9 cellular contexts compared by ENCODE assay signal in genomic region chr19:18379803-18380747, GRCh38. TPM values are rescaled to one million over a fixed set of nuclear protein-coding genes. Genes with fewer than 3 reads are reported as not detected.
DNase-seq lines count a peak whose midpoint lies in the region; TF ChIP-seq lines count a peak whose summit lies in the region.
"Had no signal": no experiment of that assay in that cellular context is flagged by ENCODE, and none has a peak within 500 bp of the region (broad histone marks: within the 10 kb centered on the region; RNA-seq: fewer than 3 reads in every experiment).

No MANE protein-coding gene starts in this region.

- TF ChIP-seq CTCF in cardiac fibroblast (IDR thresholded peaks at IDR 0.05; ENCODE audit: low read depth, low read length), result no peak

- no peak overlapping the region for H3K27ac Mint-ChIP-seq in activated naive CD8-positive, alpha-beta T cell treated with anti-CD3 and anti-CD28 coated beads for 36 hours
- H3K27ac Mint-ChIP-seq in activated T-helper 1 cell treated with anti-CD3 and anti-CD28 coated beads, Interleukin-12 subunit alpha, Interleukin-12 subunit beta, Interleukin-2, Interleukin-4 antibody, amounts not matched to agents 30 ng/mL and 10 ng/mL and 1 ng/mL, durations not matched to agents 14 hours and 24 hours and 36 hours, result no peak overlapping the region
- H3K27ac Mint-ChIP-seq: activated B cell treated with CpG ODN at 0.5 μM for 24 hours had no signal

- H3K4me1 ChIP-seq in mesodermal cell (ENCODE audit: control insufficient read depth, insufficient read depth, low read length, poor library complexity, severe bottlenecking), result peaks cover 18% of the 10 kb centered on the region

- H3K4me3 Mint-ChIP-seq in activated naive CD8-positive, alpha-beta T cell treated with anti-CD3 and anti-CD28 coated beads for 36 hours, result no peak overlapping the region
- H3K4me3 Mint-ChIP-seq in activated T-helper 1 cell treated with anti-CD3 and anti-CD28 coated beads, Interleukin-12 subunit alpha, Interleukin-12 subunit beta, Interleukin-2, Interleukin-4 antibody, amounts not matched to agents 30 ng/mL and 10 ng/mL and 1 ng/mL, durations not matched to agents 14 hours and 24 hours and 36 hours, result no peak overlapping the region
- H3K4me3 Mint-ChIP-seq: activated B cell treated with CpG ODN at 0.5 μM for 24 hours had no signal

- no peaks in the 10 kb centered on the region for H3K36me3 Mint-ChIP-seq in activated naive CD8-positive, alpha-beta T cell treated with anti-CD3 and anti-CD28 coated beads for 36 hours
- no peaks in the 10 kb centered on the region for H3K36me3 Mint-ChIP-seq in activated T-helper 1 cell treated with anti-CD3 and anti-CD28 coated beads, Interleukin-12 subunit alpha, Interleukin-12 subunit beta, Interleukin-2, Interleukin-4 antibody, amounts not matched to agents 30 ng/mL and 10 ng/mL and 1 ng/mL, durations not matched to agents 14 hours and 24 hours and 36 hours (ENCODE audit: low read depth)

- intact Hi-C loops in activated T-helper 1 cell treated with anti-CD3 and anti-CD28 coated beads, Interleukin-12 subunit alpha, Interleukin-12 subunit beta, Interleukin-2, Interleukin-4 antibody, amounts not matched to agents 30 ng/mL and 10 ng/mL and 1 ng/mL, durations not matched to agents 14 hours and 24 hours and 36 hours (cut with micrococcal nuclease), result no loop called here

- H3K36me3 ChIP-seq in mesodermal cell (ENCODE audit: control insufficient read depth, insufficient read depth, low read length), result no peaks in the 10 kb centered on the region

- H3K27ac ChIP-seq in mesodermal cell (ENCODE audit: low read depth, low read length, severe bottlenecking), result peak overlapping the region; percentile 39

- H3K9me3 ChIP-seq in mesodermal cell (ENCODE audit: control insufficient read depth, low read length), result no peaks in the 10 kb centered on the region

- H3K9me3 Mint-ChIP-seq in activated naive CD8-positive, alpha-beta T cell treated with anti-CD3 and anti-CD28 coated beads for 36 hours, result no peaks in the 10 kb centered on the region
- no peaks in the 10 kb centered on the region for H3K9me3 Mint-ChIP-seq in activated T-helper 1 cell treated with anti-CD3 and anti-CD28 coated beads, Interleukin-12 subunit alpha, Interleukin-12 subunit beta, Interleukin-2, Interleukin-4 antibody, amounts not matched to agents 30 ng/mL and 10 ng/mL and 1 ng/mL, durations not matched to agents 14 hours and 24 hours and 36 hours
- H3K9me3 Mint-ChIP-seq: activated B cell treated with CpG ODN at 0.5 μM for 24 hours had no signal

- no peaks in the 10 kb centered on the region for H3K4me1 Mint-ChIP-seq in activated naive CD8-positive, alpha-beta T cell treated with anti-CD3 and anti-CD28 coated beads for 36 hours
- no peaks in the 10 kb centered on the region for H3K4me1 Mint-ChIP-seq in activated T-helper 1 cell treated with anti-CD3 and anti-CD28 coated beads, Interleukin-12 subunit alpha, Interleukin-12 subunit beta, Interleukin-2, Interleukin-4 antibody, amounts not matched to agents 30 ng/mL and 10 ng/mL and 1 ng/mL, durations not matched to agents 14 hours and 24 hours and 36 hours (ENCODE audit: low read depth)

- 84 to 91% methylated on average over 12 to 20 of the region's 22 CpGs for WGBS in mesodermal cell (ENCODE audit: insufficient coverage in 2 of 2), 2 experiments

- H3K4me3 ChIP-seq in cardiac fibroblast (replicated peaks in 1 of 2; ENCODE audit: low read depth in 2 of 2, low read length in 2 of 2), result no peak overlapping the region
- no peak overlapping the region for H3K4me3 ChIP-seq in mesodermal cell (ENCODE audit: extremely low read depth, insufficient read depth, low read length, poor library complexity, severe bottlenecking)

- H3K27me3 Mint-ChIP-seq in activated naive CD8-positive, alpha-beta T cell treated with anti-CD3 and anti-CD28 coated beads for 36 hours, result peaks cover 38% of the 10 kb centered on the region
- H3K27me3 Mint-ChIP-seq in activated T-helper 1 cell treated with anti-CD3 and anti-CD28 coated beads, Interleukin-12 subunit alpha, Interleukin-12 subunit beta, Interleukin-2, Interleukin-4 antibody, amounts not matched to agents 30 ng/mL and 10 ng/mL and 1 ng/mL, durations not matched to agents 14 hours and 24 hours and 36 hours (ENCODE audit: insufficient read depth), result peaks cover 5% of the 10 kb centered on the region

- DNase-seq in AG08396 (ENCODE audit: low spot score) (peak; percentile 88), NCI-H146 (lab: John Stamatoyannopoulos, UW) (peak; percentile 76), cardiac fibroblast (ENCODE audit: low read depth in 2 of 2) (peak; percentile 82 to 94), cerebellar nuclear complex (lab: John Stamatoyannopoulos, UW) (no peak), GM19240 (ENCODE audit: insufficient read length, low spot score) (no peak)
- no peak for DNase-seq in activated naive CD8-positive, alpha-beta T cell treated with anti-CD3 and anti-CD28 coated beads for 36 hours
- no peak for DNase-seq in activated T-helper 1 cell treated with anti-CD3 and anti-CD28 coated beads, Interleukin-12 subunit alpha, Interleukin-12 subunit beta, Interleukin-2, Interleukin-4 antibody, amounts not matched to agents 30 ng/mL and 10 ng/mL and 1 ng/mL, durations not matched to agents 14 hours and 24 hours and 36 hours (ENCODE audit: low spot score)
- DNase-seq: activated B cell treated with CpG ODN at 0.5 μM for 24 hours had no signal

RNA-seq across cellular contexts. Expression of gene GDF15, which starts 5.9 kb away (rescaled TPM):
- 38.5 TPM for polyA plus RNA-seq in mesodermal cell (2013, experiment 1 of 2)
- polyA plus RNA-seq in mesodermal cell (2013, experiment 2 of 2), result 29.4 TPM
- not detected for total RNA-seq in activated naive CD8-positive, alpha-beta T cell treated with anti-CD3 and anti-CD28 coated beads for 36 hours
- not detected in 2 replicates for total RNA-seq in activated T-helper 1 cell treated with anti-CD3 and anti-CD28 coated beads, Interleukin-12 subunit alpha, Interleukin-12 subunit beta, Interleukin-2, Interleukin-4 antibody, amounts not matched to agents 30 ng/mL and 10 ng/mL and 1 ng/mL, durations not matched to agents 14 hours and 24 hours and 36 hours
- total RNA-seq: activated B cell treated with CpG ODN at 0.5 μM for 24 hours had no signal

RNA-seq across cellular contexts. Expression of gene LRRC25, which starts 17.3 kb away (rescaled TPM):
- not detected for polyA plus RNA-seq in mesodermal cell (2013, experiment 1 of 2)
- polyA plus RNA-seq in mesodermal cell (2013, experiment 2 of 2), result not detected
- total RNA-seq in activated naive CD8-positive, alpha-beta T cell treated with anti-CD3 and anti-CD28 coated beads for 36 hours, result not detected
- not detected in 2 replicates for total RNA-seq in activated T-helper 1 cell treated with anti-CD3 and anti-CD28 coated beads, Interleukin-12 subunit alpha, Interleukin-12 subunit beta, Interleukin-2, Interleukin-4 antibody, amounts not matched to agents 30 ng/mL and 10 ng/mL and 1 ng/mL, durations not matched to agents 14 hours and 24 hours and 36 hours

RNA-seq across cellular contexts. Expression of gene SSBP4, which starts 39.1 kb away (rescaled TPM):
- polyA plus RNA-seq in mesodermal cell (2013, experiment 1 of 2), result 89.4 TPM
- 70.1 TPM for polyA plus RNA-seq in mesodermal cell (2013, experiment 2 of 2)
- 100 to 1,000 TPM in 1 of 2 experiments, 10 to 100 TPM in 1; 96.1 to 101 TPM for total RNA-seq in activated naive CD8-positive, alpha-beta T cell treated with anti-CD3 and anti-CD28 coated beads for 36 hours
- total RNA-seq in activated T-helper 1 cell treated with anti-CD3 and anti-CD28 coated beads, Interleukin-12 subunit alpha, Interleukin-12 subunit beta, Interleukin-2, Interleukin-4 antibody, amounts not matched to agents 30 ng/mL and 10 ng/mL and 1 ng/mL, durations not matched to agents 14 hours and 24 hours and 36 hours, result 135 and 141 TPM in 2 replicates

RNA-seq across cellular contexts. Expression of gene PGPEP1, which starts 39.7 kb away (rescaled TPM):
- 12.9 TPM for polyA plus RNA-seq in mesodermal cell (2013, experiment 1 of 2)
- 9.9 TPM for polyA plus RNA-seq in mesodermal cell (2013, experiment 2 of 2)
- 10 to 100 TPM; 15.7 to 17.8 TPM for total RNA-seq in activated naive CD8-positive, alpha-beta T cell treated with anti-CD3 and anti-CD28 coated beads for 36 hours
- total RNA-seq in activated T-helper 1 cell treated with anti-CD3 and anti-CD28 coated beads, Interleukin-12 subunit alpha, Interleukin-12 subunit beta, Interleukin-2, Interleukin-4 antibody, amounts not matched to agents 30 ng/mL and 10 ng/mL and 1 ng/mL, durations not matched to agents 14 hours and 24 hours and 36 hours, result 17.9 and 21.5 TPM in 2 replicates

RNA-seq across cellular contexts. Expression of gene LSM4, which starts 57.2 kb away (rescaled TPM):
- 196 TPM for polyA plus RNA-seq in mesodermal cell (2013, experiment 1 of 2)
- 181 TPM for polyA plus RNA-seq in mesodermal cell (2013, experiment 2 of 2)
- total RNA-seq in activated naive CD8-positive, alpha-beta T cell treated with anti-CD3 and anti-CD28 coated beads for 36 hours, result 100 to 1,000 TPM; 419 to 435 TPM
- total RNA-seq in activated T-helper 1 cell treated with anti-CD3 and anti-CD28 coated beads, Interleukin-12 subunit alpha, Interleukin-12 subunit beta, Interleukin-2, Interleukin-4 antibody, amounts not matched to agents 30 ng/mL and 10 ng/mL and 1 ng/mL, durations not matched to agents 14 hours and 24 hours and 36 hours, result 198 and 200 TPM in 2 replicates

Comparison
In these comparisons a context has a peak if more than half of its experiments do, and no peak if none do; other contexts are left out.
1. DNase-seq: peak in AG08396 (single experiment), NCI-H146 (single experiment) and cardiac fibroblast (2 of 2); none in activated naive CD8-positive, alpha-beta T cell treated with anti-CD3 and anti-CD28 coated beads for 36 hours (single experiment), activated T-helper 1 cell treated with anti-CD3 and anti-CD28 coated beads, Interleukin-12 subunit alpha, Interleukin-12 subunit beta, Interleukin-2, Interleukin-4 antibody, amounts not matched to agents 30 ng/mL and 10 ng/mL and 1 ng/mL, durations not matched to agents 14 hours and 24 hours and 36 hours (single experiment), cerebellar nuclear complex (0 of 2) and GM19240 (single experiment).